ENCODE assay signal across 19 cellular contexts in the genomic region with DNA sequence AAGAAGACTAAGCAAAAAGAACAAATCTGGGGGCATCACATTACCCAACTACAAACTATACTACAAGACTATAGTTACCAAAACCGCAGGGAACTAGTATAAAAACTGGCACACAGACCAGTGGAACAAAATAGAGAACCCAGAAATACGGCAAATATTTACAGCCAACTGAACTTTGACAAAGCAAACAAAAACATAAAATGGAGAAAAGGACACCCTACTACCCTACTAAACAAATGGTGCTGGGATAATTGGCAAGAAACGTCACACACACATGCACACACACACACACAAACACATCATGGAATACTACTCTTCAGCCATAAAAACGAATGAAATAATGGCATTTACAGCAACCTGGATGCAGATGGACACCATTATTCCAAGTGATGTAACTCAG. TPM values are rescaled to one million over a fixed set of nuclear protein-coding genes. Genes with fewer than 3 reads are reported as not detected.
DNase-seq lines count a peak whose midpoint lies in the region; ATAC-seq and TF ChIP-seq lines count a peak whose summit lies in the region.
"Had no signal": no experiment of that assay in that cellular context is flagged by ENCODE, and none has a peak within 500 bp of the region (broad histone marks: within the 10 kb centered on the region; RNA-seq: fewer than 3 reads in every experiment).

No MANE protein-coding gene starts in this region.

- ATAC-seq in left lobe of liver (peak; percentile 86), GM18511 (IDR thresholded peaks at IDR 0.05; ENCODE audit: unreplicated experiment) (no peak)
- ATAC-seq: CD8-positive, alpha-beta T cell had no signal

- no peak overlapping the region for H3K4me3 Mint-ChIP-seq in activated naive CD4-positive, alpha-beta T cell treated with anti-CD3 and anti-CD28 coated beads for 36 hours
- H3K4me3 Mint-ChIP-seq: B cell; CD4-positive, alpha-beta T cell; CD8-positive, alpha-beta T cell had no signal

- no peaks in the 10 kb centered on the region for H3K27me3 ChIP-seq in liver (ENCODE audit: control insufficient read depth in 4 of 4, insufficient read depth in 4 of 4, low read length in 3 of 4)
- H3K27me3 ChIP-seq: BLaER1 treated with 17β-estradiol and CSF1 and Interleukin-3, amounts not matched to agents 10 nM and 100 nM had no signal

- intact Hi-C loops in activated naive CD4-positive, alpha-beta T cell treated with anti-CD3 and anti-CD28 coated beads for 36 hours (cut with micrococcal nuclease) = no loop called here

- H3K4me1 ChIP-seq in liver (ENCODE audit: control insufficient read depth in 4 of 4, insufficient read depth in 4 of 4, low read length in 3 of 4) = no peaks in the 10 kb centered on the region
- H3K4me1 ChIP-seq: BLaER1 treated with 17β-estradiol and CSF1 and Interleukin-3, amounts not matched to agents 10 nM and 100 nM; Caco-2 had no signal

- no peaks in the 10 kb centered on the region for H3K36me3 ChIP-seq in liver (ENCODE audit: control insufficient read depth in 4 of 4, insufficient read depth in 3 of 4, low read depth in 1 of 4, low read length in 3 of 4)
- H3K36me3 ChIP-seq: BLaER1 treated with 17β-estradiol and CSF1 and Interleukin-3, amounts not matched to agents 10 nM and 100 nM had no signal

- no peak overlapping the region for H3K9ac ChIP-seq in liver (ENCODE audit: low read depth in 1 of 2, low read length in 2 of 2)
- H3K9ac ChIP-seq: BLaER1 treated with 17β-estradiol and CSF1 and Interleukin-3, amounts not matched to agents 10 nM and 100 nM had no signal

- no peak overlapping the region for H3K4me3 ChIP-seq in liver (ENCODE audit: low read depth in 1 of 3, low read length in 3 of 3)
- H3K4me3 ChIP-seq: BLaER1 treated with 17β-estradiol and CSF1 and Interleukin-3, amounts not matched to agents 10 nM and 100 nM had no signal

- no peaks in the 10 kb centered on the region for H3K27me3 Mint-ChIP-seq in activated naive CD4-positive, alpha-beta T cell treated with anti-CD3 and anti-CD28 coated beads for 36 hours (ENCODE audit: low read depth)
- H3K27me3 Mint-ChIP-seq: B cell; CD4-positive, alpha-beta T cell had no signal

- WGBS in liver = 40% methylated on average over 4 of the region's 4 CpGs

- no peak overlapping the region for H3K27ac Mint-ChIP-seq in activated naive CD4-positive, alpha-beta T cell treated with anti-CD3 and anti-CD28 coated beads for 36 hours
- H3K27ac Mint-ChIP-seq: B cell; CD4-positive, alpha-beta T cell; CD8-positive, alpha-beta T cell had no signal

- H3K4me1 Mint-ChIP-seq in activated naive CD4-positive, alpha-beta T cell treated with anti-CD3 and anti-CD28 coated beads for 36 hours (ENCODE audit: low read depth) = no peaks in the 10 kb centered on the region

- H3K9me3 ChIP-seq in liver (ENCODE audit: control insufficient read depth in 4 of 4, low read length in 3 of 4) = peaks cover 0 to 5% (median 0%) of the 10 kb centered on the region in 4 donors
- H3K9me3 ChIP-seq: Caco-2 had no signal

- no peaks in the 10 kb centered on the region for H3K36me3 Mint-ChIP-seq in activated naive CD4-positive, alpha-beta T cell treated with anti-CD3 and anti-CD28 coated beads for 36 hours (ENCODE audit: low read depth)
- H3K36me3 Mint-ChIP-seq: CD8-positive, alpha-beta T cell had no signal

- H3K9me3 Mint-ChIP-seq in activated naive CD4-positive, alpha-beta T cell treated with anti-CD3 and anti-CD28 coated beads for 36 hours = peaks cover 3% of the 10 kb centered on the region

- no peak for TF ChIP-seq RAD21 in liver (IDR thresholded peaks at IDR 0.05)

- CTCF ChIA-PET in activated naive CD4-positive, alpha-beta T cell treated with anti-CD3 and anti-CD28 coated beads for 36 hours (lab: Charles Lee) = no interaction called here

- TF ChIP-seq CTCF in liver (IDR thresholded peaks at IDR 0.05; ENCODE audit: low read depth, low read length, missing input control) = no peak

- no peak overlapping the region for H3K27ac ChIP-seq in liver (ENCODE audit: low read depth in 1 of 2, low read length in 2 of 2)
- H3K27ac ChIP-seq: 22Rv1; BLaER1 treated with 17β-estradiol and CSF1 and Interleukin-3, amounts not matched to agents 10 nM and 100 nM; C4-2B had no signal

- DNase-seq in DMS 273 (lab: John Stamatoyannopoulos, UW; ENCODE audit: unreplicated experiment) (peak; percentile 22), DMS 273 treated with DMSO at 0.1 percent for 48 hours (lab: John Stamatoyannopoulos, UW) (no peak), left lobe of liver (ENCODE audit: low spot score) (no peak), AG08396 (ENCODE audit: low spot score) (no peak)
- no peak for DNase-seq in activated naive CD4-positive, alpha-beta T cell treated with anti-CD3 and anti-CD28 coated beads for 36 hours
- DNase-seq: ACHN; AML-193; Caco-2; Calu3; CD4-positive, alpha-beta T cell; CD8-positive, alpha-beta T cell; DMS79 treated with DMSO at 0.1 percent for 48 hours; GF-D8 had no signal

TF ChIP-seq in liver, 16 proteins besides CTCF, POLR2A, EP300 and RAD21:
- TF ChIP-seq TAF1 (conservative IDR thresholded peaks at IDR 0.05) (no peak), FOXA2 (IDR thresholded peaks at IDR 0.05) (peak; percentile 43), ZBTB33 (IDR thresholded peaks at IDR 0.05) (no peak), YY1 (IDR thresholded peaks at IDR 0.05) (peak; percentile 67), EGR1 (IDR thresholded peaks at IDR 0.05; ENCODE audit: low read depth in 2 of 2) (no peak), NR2F2 (IDR thresholded peaks at IDR 0.05) (no peak), JUND (IDR thresholded peaks at IDR 0.05) (no peak), REST (IDR thresholded peaks at IDR 0.05) (no peak), FOXA1 (IDR thresholded peaks at IDR 0.05) (no peak), ATF3 (IDR thresholded peaks at IDR 0.05) (no peak), SP1 (IDR thresholded peaks at IDR 0.05) (peak; percentile 14), GABPA (IDR thresholded peaks at IDR 0.05 in 1 of 2, conservative IDR thresholded peaks at IDR 0.05 in 1 of 2) (no peak), HNF4G (IDR thresholded peaks at IDR 0.05) (no peak), RXRA (IDR thresholded peaks at IDR 0.05) (no peak), HNF4A (conservative IDR thresholded peaks at IDR 0.05) (peak; percentile 48 to 62)
- TF ChIP-seq, protein P1, sequence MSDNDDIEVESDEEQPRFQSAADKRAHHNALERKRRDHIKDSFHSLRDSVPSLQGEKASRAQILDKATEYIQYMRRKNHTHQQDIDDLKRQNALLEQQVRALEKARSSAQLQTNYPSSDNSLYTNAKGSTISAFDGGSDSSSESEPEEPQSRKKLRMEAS (IDR thresholded peaks at IDR 0.05) = peak; percentile 8

RNA-seq across cellular contexts. Expression of gene SESTD1, which starts 53.3 kb away (rescaled TPM):
- total RNA-seq in left lobe of liver (16.7 TPM), liver (10 to 100 TPM in 1 of 2 donors, 1 to 10 TPM in 1; 8.3 to 10.1 TPM)
- polyA plus RNA-seq in liver = 1 to 10 TPM; 6.3 to 6.5 TPM
- total RNA-seq in activated naive CD4-positive, alpha-beta T cell treated with anti-CD3 and anti-CD28 coated beads for 36 hours = 10 to 100 TPM; 11.3 to 12.4 TPM
